Comparison of ENCODE assay signal across 15 cellular contexts in the genomic region with DNA sequence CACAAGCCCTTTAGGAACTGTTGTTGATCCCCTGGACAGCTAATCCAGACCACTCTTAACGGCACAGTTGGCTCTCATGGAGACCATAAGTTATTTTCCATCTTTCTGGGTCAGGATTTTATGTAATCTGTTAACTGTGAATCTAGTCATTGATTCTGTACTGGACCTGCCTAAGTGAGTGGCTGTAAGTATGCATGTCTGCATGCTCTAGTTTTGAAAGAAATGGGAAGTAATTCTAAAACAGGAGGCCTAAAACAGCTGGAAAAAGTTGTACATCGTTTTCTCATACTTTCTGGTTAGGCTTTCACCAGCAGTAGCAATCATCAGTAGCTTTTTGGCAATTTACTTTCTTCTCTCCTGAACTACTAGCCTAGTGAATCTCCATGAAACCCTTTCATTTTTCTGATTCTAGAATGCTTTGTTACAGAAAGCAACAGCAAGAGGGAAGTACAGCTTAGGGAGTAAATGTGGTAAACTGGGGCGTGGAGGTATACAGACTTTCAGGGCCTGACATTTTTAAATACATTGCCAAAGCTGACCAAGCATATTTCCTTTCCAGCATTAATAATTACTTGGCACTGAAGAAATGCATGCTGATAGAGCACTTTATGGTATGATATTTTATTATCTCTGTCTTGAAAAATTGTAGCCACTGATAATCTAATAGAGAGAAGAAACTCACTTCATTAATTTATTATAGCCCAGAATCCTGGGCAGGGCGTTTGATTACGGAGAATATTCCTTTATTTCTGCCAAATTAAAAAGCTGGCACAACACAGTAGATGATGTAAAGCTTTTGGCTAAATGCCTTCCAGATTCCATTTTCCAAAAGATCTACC.
DNase-seq lines count a peak whose midpoint lies in the region; ATAC-seq, FAIRE-seq and TF ChIP-seq lines count a peak whose summit lies in the region.
"Had no signal": no experiment of that assay in that cellular context is flagged by ENCODE, and none has a peak within 500 bp of the region (broad histone marks: within the 10 kb centered on the region; RNA-seq: fewer than 3 reads in every experiment).

No MANE protein-coding gene starts in this region.

- H2AFZ ChIP-seq in SK-N-SH (ENCODE audit: low read depth): peak overlapping the region; percentile 40; the same call in 1 of the 2 replicates
- H2AFZ ChIP-seq in neural progenitor cell (replicated peaks): peak overlapping the region; percentile 30

- H4K20me1 ChIP-seq in SK-N-SH (ENCODE audit: insufficient read depth) (no peaks in the 10 kb centered on the region), neural progenitor cell (ENCODE audit: low read depth) (no peaks in the 10 kb centered on the region)

- peaks cover 3% of the 10 kb centered on the region for H3K9me3 Mint-ChIP-seq in neural progenitor cell
- H3K9me3 Mint-ChIP-seq in activated T-helper 17 cell treated with anti-CD3 and anti-CD28 coated beads, Interleukin-2, amount 50 U/mL, for 72 hours: no peaks in the 10 kb centered on the region
- H3K9me3 Mint-ChIP-seq: activated T-cell treated with anti-CD3 and anti-CD28 coated beads, Interleukin-2, amount 50 U/mL, for 4 hours; stimulated activated naive CD8-positive, alpha-beta T cell treated with anti-CD3 and anti-CD28 coated beads, Interleukin-15, Interleukin-2, amounts not matched to agents 100 ng/mL and 50 ng/mL, for 24 hours had no signal

- no peak for DNase-seq in GM12892 (ENCODE audit: insufficient read length)
- no peak for DNase-seq in SK-N-SH
- no peak for DNase-seq in neural progenitor cell (ENCODE audit: low spot score)
- no peak for DNase-seq in NCI-H69 (lab: John Stamatoyannopoulos, UW)
- DNase-seq in activated effector memory CD4-positive, alpha-beta T cell treated with Interleukin-2 at 50 U/mL for 16 hours: no peak
- DNase-seq: activated T-cell treated with anti-CD3 and anti-CD28 coated beads, Interleukin-2, amount 50 U/mL, for 4 hours; head of caudate nucleus; islet precursor cell; NCI-H1930; NCI-H82; SIG-M5 had no signal

- H3K27me3 Mint-ChIP-seq in neural progenitor cell (ENCODE audit: insufficient read depth, low read depth): peaks cover 6% of the 10 kb centered on the region
- no peaks in the 10 kb centered on the region for H3K27me3 Mint-ChIP-seq in activated T-helper 17 cell treated with anti-CD3 and anti-CD28 coated beads, Interleukin-2, amount 50 U/mL, for 72 hours
- H3K27me3 Mint-ChIP-seq: stimulated activated naive CD8-positive, alpha-beta T cell treated with anti-CD3 and anti-CD28 coated beads, Interleukin-15, Interleukin-2, amounts not matched to agents 100 ng/mL and 50 ng/mL, for 24 hours had no signal

- TF ChIP-seq POLR2A in GM12892 (IDR thresholded peaks at IDR 0.05; ENCODE audit: low read depth, low read length): no peak

- FAIRE-seq in GM12892 (lab: Jason Lieb, UNC): peak; percentile 63
- FAIRE-seq: endothelial cell of umbilical vein had no signal

- H3K9me3 ChIP-seq in SK-N-SH (no peaks in the 10 kb centered on the region), neural progenitor cell (ENCODE audit: low read depth) (no peaks in the 10 kb centered on the region)

- H3K27ac Mint-ChIP-seq in neural progenitor cell: no peak overlapping the region
- no peak overlapping the region for H3K27ac Mint-ChIP-seq in activated T-helper 17 cell treated with anti-CD3 and anti-CD28 coated beads, Interleukin-2, amount 50 U/mL, for 72 hours
- H3K27ac Mint-ChIP-seq: stimulated activated naive CD8-positive, alpha-beta T cell treated with anti-CD3 and anti-CD28 coated beads, Interleukin-15, Interleukin-2, amounts not matched to agents 100 ng/mL and 50 ng/mL, for 24 hours had no signal

- no peak overlapping the region for H3K9ac ChIP-seq in SK-N-SH
- H3K9ac ChIP-seq in neural progenitor cell: no peak overlapping the region

- no peaks in the 10 kb centered on the region for H3K36me3 Mint-ChIP-seq in neural progenitor cell
- H3K36me3 Mint-ChIP-seq in activated T-helper 17 cell treated with anti-CD3 and anti-CD28 coated beads, Interleukin-2, amount 50 U/mL, for 72 hours (ENCODE audit: low read depth): no peaks in the 10 kb centered on the region

- H3K27ac ChIP-seq in SK-N-SH (ENCODE audit: low read depth in 2 of 2, low read length in 1 of 2): peak overlapping the region in 1 of 2 experiments; percentile 35; a peak in 1 of 4 replicates
- H3K27ac ChIP-seq in neural progenitor cell: no peak overlapping the region

- peaks cover 0 to 2% of the 10 kb centered on the region in 2 experiments; a peak in 2 of 4 replicates for H3K4me1 ChIP-seq in SK-N-SH (ENCODE audit: control insufficient read depth in 1 of 2, insufficient read depth in 2 of 2, low read depth in 1 of 2, low read length in 1 of 2)
- no peaks in the 10 kb centered on the region for H3K4me1 ChIP-seq in neural progenitor cell

- no peaks in the 10 kb centered on the region for H3K27me3 ChIP-seq in SK-N-SH (ENCODE audit: insufficient read depth)
- H3K27me3 ChIP-seq in neural progenitor cell: no peaks in the 10 kb centered on the region

- 82% methylated on average over 5 of the region's 5 CpGs for WGBS in SK-N-SH (ENCODE audit: low lambda C conversion rate)

- H3K4me2 ChIP-seq in SK-N-SH (no peak overlapping the region), neural progenitor cell (no peak overlapping the region)

- H3K4me3 Mint-ChIP-seq in neural progenitor cell: no peak overlapping the region
- no peak overlapping the region for H3K4me3 Mint-ChIP-seq in activated T-helper 17 cell treated with anti-CD3 and anti-CD28 coated beads, Interleukin-2, amount 50 U/mL, for 72 hours
- H3K4me3 Mint-ChIP-seq: activated T-cell treated with anti-CD3 and anti-CD28 coated beads, Interleukin-2, amount 50 U/mL, for 4 hours; stimulated activated naive CD8-positive, alpha-beta T cell treated with anti-CD3 and anti-CD28 coated beads, Interleukin-15, Interleukin-2, amounts not matched to agents 100 ng/mL and 50 ng/mL, for 24 hours had no signal

- H3F3A ChIP-seq in SK-N-SH (replicated peaks; ENCODE audit: insufficient read depth): no peaks in the 10 kb centered on the region
- no peaks in the 10 kb centered on the region for H3F3A ChIP-seq in neural progenitor cell (ENCODE audit: low read depth)

- CTCF ChIA-PET in SK-N-SH (lab: Yijun Ruan, JAX): interaction anchor here (0.6 to 0.8 kb wide), 3 partner anchors 10 to 1382 kb away, joined by 3 to 4 read pairs (median 3); no protein-coding TSS in a partner anchor

- TF ChIP-seq CTCF in SK-N-SH (IDR thresholded peaks at IDR 0.05): no peak
- no peak for TF ChIP-seq CTCF in neural progenitor cell (IDR thresholded peaks at IDR 0.05)

- TF ChIP-seq EP300 in SK-N-SH (IDR thresholded peaks at IDR 0.05; ENCODE audit: borderline replicate concordance in 1 of 2, low read depth in 1 of 2, low read length in 1 of 2): no peak

- H3K36me3 ChIP-seq in SK-N-SH (replicated peaks in 1 of 2; ENCODE audit: control insufficient read depth in 1 of 2, insufficient read depth in 2 of 2, low read length in 1 of 2) (no peaks in the 10 kb centered on the region), neural progenitor cell (no peaks in the 10 kb centered on the region)

- H3K4me3 ChIP-seq in SK-N-SH (ENCODE audit: low read depth in 2 of 2, low read length in 1 of 2) (no peak overlapping the region), neural progenitor cell (no peak overlapping the region)

- no peaks in the 10 kb centered on the region for H3K79me2 ChIP-seq in SK-N-SH (ENCODE audit: insufficient read depth)
- H3K79me2 ChIP-seq in neural progenitor cell (ENCODE audit: low read depth): no peaks in the 10 kb centered on the region

- peak; percentile 60 for ATAC-seq in HG03432 (IDR thresholded peaks at IDR 0.05; ENCODE audit: unreplicated experiment)
- no peak for ATAC-seq in activated T-helper 17 cell treated with anti-CD3 and anti-CD28 coated beads, Interleukin-2, amount 50 U/mL, for 72 hours (replicated peaks)
- ATAC-seq: activated T-cell treated with anti-CD3 and anti-CD28 coated beads, Interleukin-2, amount 50 U/mL, for 4 hours had no signal

- POLR2A ChIA-PET in SK-N-SH (lab: Yijun Ruan, JAX): no interaction called here

- TF ChIP-seq RAD21 in SK-N-SH (IDR thresholded peaks at IDR 0.05; ENCODE audit: low read length): no peak

- H3K9me2 ChIP-seq in SK-N-SH: no peaks in the 10 kb centered on the region

- no peaks in the 10 kb centered on the region for H3K4me1 Mint-ChIP-seq in neural progenitor cell
- no peaks in the 10 kb centered on the region for H3K4me1 Mint-ChIP-seq in activated T-helper 17 cell treated with anti-CD3 and anti-CD28 coated beads, Interleukin-2, amount 50 U/mL, for 72 hours

TF ChIP-seq in SK-N-SH, 30 proteins besides CTCF, POLR2A, EP300 and RAD21 (continues in another document):
- TF ChIP-seq JUND (IDR thresholded peaks at IDR 0.05) (no peak), RXRA (IDR thresholded peaks at IDR 0.05; ENCODE audit: borderline replicate concordance, low read depth) (no peak), RFX5 (IDR thresholded peaks at IDR 0.05; ENCODE audit: low read length) (no peak), TEAD4 (IDR thresholded peaks at IDR 0.05; ENCODE audit: borderline replicate concordance, insufficient read depth) (no peak), FOXJ3 (CRISPR knock-in tag; IDR thresholded peaks at IDR 0.05) (no peak), FOSL2 (IDR thresholded peaks at IDR 0.05; ENCODE audit: borderline replicate concordance, low read depth) (no peak), GATA2 (CRISPR knock-in tag; IDR thresholded peaks at IDR 0.05) (no peak)
- TF ChIP-seq, protein P1, sequence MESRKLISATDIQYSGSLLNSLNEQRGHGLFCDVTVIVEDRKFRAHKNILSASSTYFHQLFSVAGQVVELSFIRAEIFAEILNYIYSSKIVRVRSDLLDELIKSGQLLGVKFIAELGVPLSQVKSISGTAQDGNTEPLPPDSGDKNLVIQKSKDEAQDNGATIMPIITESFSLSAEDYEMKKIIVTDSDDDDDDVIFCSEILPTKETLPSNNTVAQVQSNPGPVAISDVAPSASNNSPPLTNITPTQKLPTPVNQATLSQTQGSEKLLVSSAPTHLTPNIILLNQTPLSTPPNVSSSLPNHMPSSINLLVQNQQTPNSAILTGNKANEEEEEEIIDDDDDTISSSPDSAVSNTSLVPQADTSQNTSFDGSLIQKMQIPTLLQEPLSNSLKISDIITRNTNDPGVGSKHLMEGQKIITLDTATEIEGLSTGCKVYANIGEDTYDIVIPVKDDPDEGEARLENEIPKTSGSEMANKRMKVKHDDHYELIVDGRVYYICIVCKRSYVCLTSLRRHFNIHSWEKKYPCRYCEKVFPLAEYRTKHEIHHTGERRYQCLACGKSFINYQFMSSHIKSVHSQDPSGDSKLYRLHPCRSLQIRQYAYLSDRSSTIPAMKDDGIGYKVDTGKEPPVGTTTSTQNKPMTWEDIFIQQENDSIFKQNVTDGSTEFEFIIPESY (IDR thresholded peaks at IDR 0.05; ENCODE audit: borderline replicate concordance, low read depth): no peak
- TF ChIP-seq, protein P2, sequence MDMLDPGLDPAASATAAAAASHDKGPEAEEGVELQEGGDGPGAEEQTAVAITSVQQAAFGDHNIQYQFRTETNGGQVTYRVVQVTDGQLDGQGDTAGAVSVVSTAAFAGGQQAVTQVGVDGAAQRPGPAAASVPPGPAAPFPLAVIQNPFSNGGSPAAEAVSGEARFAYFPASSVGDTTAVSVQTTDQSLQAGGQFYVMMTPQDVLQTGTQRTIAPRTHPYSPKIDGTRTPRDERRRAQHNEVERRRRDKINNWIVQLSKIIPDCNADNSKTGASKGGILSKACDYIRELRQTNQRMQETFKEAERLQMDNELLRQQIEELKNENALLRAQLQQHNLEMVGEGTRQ (IDR thresholded peaks at IDR 0.05; ENCODE audit: borderline replicate concordance, low read depth, low read length): no peak
